Comparison of ENCODE assay signal across 16 cellular contexts in the genomic region with DNA sequence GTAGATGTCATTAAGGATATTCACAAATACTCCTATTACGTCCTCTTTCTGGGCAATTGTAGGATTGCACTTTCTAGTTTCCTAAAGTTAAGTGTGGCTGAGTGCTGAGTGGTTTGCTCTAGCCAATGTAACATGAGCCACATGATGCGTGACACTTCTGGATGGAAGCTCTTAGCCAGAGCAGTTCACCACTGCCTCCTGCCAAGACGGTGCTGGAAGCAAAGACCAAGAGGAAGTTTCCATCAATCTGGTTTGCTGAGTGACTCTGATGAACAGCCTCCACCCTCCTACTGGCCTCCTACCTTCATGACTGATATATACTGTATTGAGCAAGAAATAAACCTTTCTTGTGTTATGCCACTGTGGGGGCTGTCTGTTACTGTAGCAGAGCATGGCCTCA.
DNase-seq lines count a peak whose midpoint lies in the region; TF ChIP-seq lines count a peak whose summit lies in the region.
"Had no signal": no experiment of that assay in that cellular context is flagged by ENCODE, and none has a peak within 500 bp of the region (broad histone marks: within the 10 kb centered on the region; RNA-seq: fewer than 3 reads in every experiment).

No MANE protein-coding gene starts in this region.

- H3K9me3 ChIP-seq in thyroid gland (no peaks in the 10 kb centered on the region), transverse colon (no peaks in the 10 kb centered on the region)
- H3K9me3 ChIP-seq: body of pancreas, ovary had no signal

- H3K4me1 ChIP-seq in thyroid gland (peaks cover 5 to 7% of the 10 kb centered on the region in 2 donors), transverse colon (no peaks in the 10 kb centered on the region)
- H3K4me1 ChIP-seq: body of pancreas had no signal

- peak; percentile 47 for DNase-seq in HCEC 1CT
- peak; percentile 58 for DNase-seq in NCI-H446 treated with DMSO at 0.1 percent for 48 hours (lab: John Stamatoyannopoulos, UW)
- peak; percentile 79 for DNase-seq in fibroblast of mammary gland (ENCODE audit: low read depth)
- DNase-seq in thyroid gland = peak; percentile 62 to 64
- no peak for DNase-seq in AML-193 (lab: John Stamatoyannopoulos, UW)
- no peak for DNase-seq in transverse colon
- DNase-seq in SHP77 (lab: John Stamatoyannopoulos, UW) = no peak
- DNase-seq: activated naive CD4-positive, alpha-beta T cell treated with Interleukin-2 at 50 U/mL for 16 hours; body of pancreas; cortex of kidney; NCI-H1417 treated with DMSO at 0.1 percent for 48 hours; ovary; stimulated activated CD4-positive, alpha-beta T cell treated with anti-CD3 and anti-CD28 coated beads, Interleukin-4, amount 100 ng/mL, for 1 hour; T-helper 17 cell had no signal

- intact Hi-C loops in thyroid gland (cut with DNase I) = no loop called here
- intact Hi-C loops in transverse colon (cut with DNase I; ENCODE audit: low total_unique reads) = no loop called here

- H3K27me3 ChIP-seq in thyroid gland (no peaks in the 10 kb centered on the region), transverse colon (no peaks in the 10 kb centered on the region)
- H3K27me3 ChIP-seq: body of pancreas, ovary had no signal

- H3K27ac ChIP-seq in thyroid gland (no peak overlapping the region), transverse colon (no peak overlapping the region)
- H3K27ac ChIP-seq: body of pancreas, ovary, skin epidermis, VCaP had no signal

- H3K36me3 ChIP-seq in thyroid gland (no peaks in the 10 kb centered on the region), transverse colon (no peaks in the 10 kb centered on the region)
- H3K36me3 ChIP-seq: ovary had no signal

- 28 to 33% methylated on average over 3 of the region's 3 CpGs for WGBS in thyroid gland, 2 donors
- 77% methylated on average over 3 of the region's 3 CpGs; no CpG with 5 or more reads in 1 of the 2 donors for WGBS in transverse colon (ENCODE audit: low coverage in 1 of 2), 2 donors

- H3K4me3 ChIP-seq in fibroblast of mammary gland (ENCODE audit: control insufficient read depth, low read depth, low read length) (no peak overlapping the region), thyroid gland (replicated peaks in 1 of 3) (no peak overlapping the region), transverse colon (no peak overlapping the region)
- H3K4me3 ChIP-seq: body of pancreas, ovary, skin epidermis had no signal

- TF ChIP-seq POLR2A in thyroid gland (IDR thresholded peaks at IDR 0.05) = no peak
- TF ChIP-seq POLR2A in transverse colon (IDR thresholded peaks at IDR 0.05) = no peak

- no peak for TF ChIP-seq CTCF in fibroblast of mammary gland (conservative IDR thresholded peaks at IDR 0.05; ENCODE audit: control insufficient read depth, insufficient read depth, low read depth, low read length)
- no peak for TF ChIP-seq CTCF in thyroid gland (IDR thresholded peaks at IDR 0.05)
- TF ChIP-seq CTCF in transverse colon (IDR thresholded peaks at IDR 0.05) = no peak

- in situ Hi-C loops in transverse colon (cut with MboI; ENCODE audit: low pct_ligation_motif_present in 1 of 4, low pct_unique_long_range_greater_than_20kb in 1 of 4, low sequenced_read_pairs in 3 of 4) = no loop called here

- TF ChIP-seq EP300 in transverse colon (IDR thresholded peaks at IDR 0.05; ENCODE audit: low read depth) = no peak

Comparison
In these comparisons a context has a peak if more than half of its experiments do, and no peak if none do; other contexts are left out.
1. DNase-seq: peak in HCEC 1CT (single experiment), NCI-H446 treated with DMSO at 0.1 percent for 48 hours (single experiment), fibroblast of mammary gland (single experiment) and thyroid gland (2 of 2); none in AML-193 (0 of 2), transverse colon (single experiment) and SHP77 (0 of 2).